In genomic region chr6:137881522-137881886, GRCh38 we compare ENCODE assay signal across 12 cellular contexts. TPM values are rescaled to one million over a fixed set of nuclear protein-coding genes. Genes with fewer than 3 reads are reported as not detected.
DNase-seq lines count a peak whose midpoint lies in the region; ATAC-seq, FAIRE-seq and TF ChIP-seq lines count a peak whose summit lies in the region.
"Had no signal": no experiment of that assay in that cellular context is flagged by ENCODE, and none has a peak within 500 bp of the region (broad histone marks: within the 10 kb centered on the region; RNA-seq: fewer than 3 reads in every experiment).

No MANE protein-coding gene starts in this region.

- peaks cover 0 to 6% (median 0%) of the 10 kb centered on the region in 3 donors for H3K9me3 Mint-ChIP-seq in T-cell
- H3K9me3 Mint-ChIP-seq in stimulated activated effector memory CD8-positive, alpha-beta T cell treated with anti-CD3 and anti-CD28 coated beads, Interleukin-12 subunit alpha, Interleukin-12 subunit beta, amount 100 ng/mL, for 72 hours: no peaks in the 10 kb centered on the region
- H3K9me3 Mint-ChIP-seq: dendritic cell treated with granulocyte-macrophage colony-stimulating factor and Interleukin-4, amounts not matched to agents 40 ng/mL and 50 ng/mL, for 4 days had no signal

- no peak for TF ChIP-seq EP300 in GM12878 (IDR thresholded peaks at IDR 0.05; ENCODE audit: borderline replicate concordance in 1 of 2, control insufficient read depth in 1 of 2, low read depth in 2 of 2, low read length in 2 of 2)

- RAD21 ChIA-PET in GM12878 (lab: Charles Lee; ENCODE audit: unreplicated experiment): interaction anchor here (0.9 to 20.6 kb wide), 13 partner anchors 8 to 177 kb away, joined by 3 to 774 read pairs (median 6); partner anchors contain the start of gene TNFAIP3

- no TSS peak for BruUV-seq in GM12878 (replicated peaks; lab: Mats Ljungman, UMichigan)

- in situ Hi-C loops in GM12878 (cut with MboI): no loop called here

- H3K36me3 Mint-ChIP-seq in T-cell: peaks cover 67% of the 10 kb centered on the region
- peaks cover 95% of the 10 kb centered on the region for H3K36me3 Mint-ChIP-seq in stimulated activated effector memory CD8-positive, alpha-beta T cell treated with anti-CD3 and anti-CD28 coated beads, Interleukin-12 subunit alpha, Interleukin-12 subunit beta, amount 100 ng/mL, for 72 hours

- H3K27ac ChIP-seq in GM12878 (ENCODE audit: control insufficient read depth, insufficient read depth) (no peak overlapping the region), Karpas-422 (ENCODE audit: low read length) (no peak overlapping the region)
- H3K27ac ChIP-seq: ascending aorta had no signal

- H3K9me2 ChIP-seq in Karpas-422 (replicated peaks; ENCODE audit: insufficient read depth, low read length): no peaks in the 10 kb centered on the region

- peaks cover 51% of the 10 kb centered on the region for H3K79me2 ChIP-seq in GM12878 (ENCODE audit: control insufficient read depth, insufficient read depth, low read length)
- H3K79me2 ChIP-seq in Karpas-422 (ENCODE audit: low read length): no peaks in the 10 kb centered on the region

- peaks cover 35 to 56% of the 10 kb centered on the region in 2 experiments for H3K36me3 ChIP-seq in GM12878 (ENCODE audit: control insufficient read depth in 2 of 2, insufficient read depth in 2 of 2, low read length in 1 of 2)
- no peaks in the 10 kb centered on the region for H3K36me3 ChIP-seq in Karpas-422 (ENCODE audit: insufficient read depth, low read length)

- H3K4me2 ChIP-seq in GM12878 (ENCODE audit: control insufficient read depth, insufficient read depth) (peak overlapping the region; percentile 38; the same call in 1 of the 2 replicates), Karpas-422 (ENCODE audit: low read depth, low read length, poor library complexity, severe bottlenecking) (no peak overlapping the region)

- peak overlapping the region in 1 of 3 donors; percentile 61 for H3K4me3 Mint-ChIP-seq in T-cell
- peak overlapping the region; percentile 83 for H3K4me3 Mint-ChIP-seq in stimulated activated effector memory CD8-positive, alpha-beta T cell treated with anti-CD3 and anti-CD28 coated beads, Interleukin-12 subunit alpha, Interleukin-12 subunit beta, amount 100 ng/mL, for 72 hours
- H3K4me3 Mint-ChIP-seq: dendritic cell treated with granulocyte-macrophage colony-stimulating factor and Interleukin-4, amounts not matched to agents 40 ng/mL and 50 ng/mL, for 4 days had no signal

- H3K9ac ChIP-seq in GM12878 (ENCODE audit: control insufficient read depth, insufficient read depth, low read length) (no peak overlapping the region), Karpas-422 (ENCODE audit: low read length) (no peak overlapping the region)

- H4K20me1 ChIP-seq in GM12878 (ENCODE audit: control insufficient read depth, insufficient read depth) (no peaks in the 10 kb centered on the region; the same call in 1 of the 2 replicates), Karpas-422 (ENCODE audit: insufficient read depth, low read depth, low read length) (no peaks in the 10 kb centered on the region)

- H3K4me1 ChIP-seq in GM12878 (ENCODE audit: control insufficient read depth, insufficient read depth, low read length) (peaks cover 10% of the 10 kb centered on the region; the same call in 1 of the 2 replicates), Karpas-422 (ENCODE audit: low read length) (no peaks in the 10 kb centered on the region)

- no peak for TF ChIP-seq RAD21 in GM12878 (IDR thresholded peaks at IDR 0.05; ENCODE audit: insufficient read depth, low read depth, low read length)

- intact Hi-C loops in GM12878 (cut with micrococcal nuclease; ENCODE audit: unreplicated experiment): no loop called here

- POLR2A ChIA-PET in T-cell (lab: Charles Lee) (interaction anchor here (0.7 to 6.1 kb wide), 15 partner anchors 10 to 909 kb away, joined by 3 to 204 read pairs (median 4); partner anchors contain the start of gene TNFAIP3 (in 1 of the 2)), GM12878 (lab: Charles Lee) (interaction anchor here (0.6 to 3.3 kb wide), 13 partner anchors 10 to 134 kb away, joined by 3 to 20 read pairs (median 4); no protein-coding TSS in a partner anchor)

- H3K4me3 ChIP-seq in GM12878 (no peak overlapping the region; the same call in 1 of the 2 replicates), Karpas-422 (ENCODE audit: low read length) (no peak overlapping the region)
- H3K4me3 ChIP-seq: ascending aorta had no signal

- H3K9me3 ChIP-seq in GM12878 (replicated peaks; ENCODE audit: control insufficient read depth, insufficient read depth, low read length) (no peaks in the 10 kb centered on the region), Karpas-422 (ENCODE audit: low read length) (no peaks in the 10 kb centered on the region)
- H3K9me3 ChIP-seq: ascending aorta had no signal

- H3K27ac Mint-ChIP-seq in T-cell: peak overlapping the region; percentile 75 to 85
- peak overlapping the region; percentile 93 for H3K27ac Mint-ChIP-seq in stimulated activated effector memory CD8-positive, alpha-beta T cell treated with anti-CD3 and anti-CD28 coated beads, Interleukin-12 subunit alpha, Interleukin-12 subunit beta, amount 100 ng/mL, for 72 hours
- H3K27ac Mint-ChIP-seq: dendritic cell treated with granulocyte-macrophage colony-stimulating factor and Interleukin-4, amounts not matched to agents 40 ng/mL and 50 ng/mL, for 4 days had no signal

- no peak for TF ChIP-seq CTCF in GM12878 (IDR thresholded peaks at IDR 0.05 in 2 of 3, conservative IDR thresholded peaks at IDR 0.05 in 1 of 3; ENCODE audit: control insufficient read depth in 2 of 3, extremely low read depth in 1 of 3, insufficient read depth in 1 of 3, low read depth in 3 of 3, low read length in 3 of 3)

- ATAC-seq in T-cell (replicated peaks in 1 of 4) (peak in 1 of 4 experiments; percentile 4), GM12878 (no peak; the same call in 2 of the 3 replicates), HG03432 (IDR thresholded peaks at IDR 0.05; ENCODE audit: unreplicated experiment) (no peak)
- ATAC-seq in stimulated activated effector memory CD8-positive, alpha-beta T cell treated with anti-CD3 and anti-CD28 coated beads, Interleukin-12 subunit alpha, Interleukin-12 subunit beta, amount 100 ng/mL, for 72 hours: peak; percentile 6

- CTCF ChIA-PET in T-cell (lab: Charles Lee) (interaction anchor here (0.7 to 3.3 kb wide), 9 partner anchors 8 to 177 kb away, joined by 3 to 29 read pairs (median 6); partner anchors contain the start of gene TNFAIP3 (in 1 of the 2)), GM12878 (lab: Yijun Ruan, JAX) (interaction anchor here (0.7 to 24.0 kb wide), 13 partner anchors 8 to 220 kb away, joined by 3 to 712 read pairs (median 4); no protein-coding TSS in a partner anchor)

- SMC1A ChIA-PET in GM12878 (lab: Charles Lee; ENCODE audit: uncharacterized antibody, unreplicated experiment): interaction anchor here (0.7 to 30.6 kb wide), 14 partner anchors 8 to 218 kb away, joined by 3 to 1237 read pairs (median 5); partner anchors contain the start of gene TNFAIP3

- H2AFZ ChIP-seq in GM12878 (ENCODE audit: control insufficient read depth, low read depth, low read length) (no peak overlapping the region), Karpas-422 (ENCODE audit: low read length) (no peak overlapping the region)

- no peak for FAIRE-seq in GM12878 (lab: Jason Lieb, UNC)

- TF ChIP-seq POLR2A in GM12878 (IDR thresholded peaks at IDR 0.05; ENCODE audit: low read depth, low read length): no peak

- H3K27me3 ChIP-seq in GM12878 (replicated peaks in 1 of 2; ENCODE audit: control insufficient read depth in 2 of 2, insufficient read depth in 2 of 2, low read length in 1 of 2): no peaks in the 10 kb centered on the region
- no peaks in the 10 kb centered on the region for H3K27me3 ChIP-seq in Karpas-422 (ENCODE audit: low read length)
- H3K27me3 ChIP-seq: ascending aorta had no signal

- WGBS in GM12878 (ENCODE audit: insufficient coverage, insufficient replicate concordance, low lambda C conversion rate, missing lambda C conversion rate): 92% methylated on average over 9 of the region's 9 CpGs

- H3K4me1 Mint-ChIP-seq in T-cell: peaks cover 72 to 98% (median 74%) of the 10 kb centered on the region in 3 donors
- H3K4me1 Mint-ChIP-seq in stimulated activated effector memory CD8-positive, alpha-beta T cell treated with anti-CD3 and anti-CD28 coated beads, Interleukin-12 subunit alpha, Interleukin-12 subunit beta, amount 100 ng/mL, for 72 hours: peaks cover 64% of the 10 kb centered on the region

- DNase-seq in activated T-cell treated with anti-CD3 and anti-CD28 coated beads, Interleukin-2, amount 50 U/mL, for 1 hour: peak; percentile 52
- DNase-seq in activated T-cell treated with anti-CD3 and anti-CD28 coated beads for 4 hours (no peak), T-cell (peak in 4 of 34 experiments; percentile 35 to 52 (median 41)), GM12878 (ENCODE audit: low read depth, low spot score) (no peak), NCI-H1048 (lab: John Stamatoyannopoulos, UW) (no peak), Karpas-422 (no peak)
- no peak for DNase-seq in stimulated activated effector memory CD8-positive, alpha-beta T cell treated with anti-CD3 and anti-CD28 coated beads, Interleukin-12 subunit alpha, Interleukin-12 subunit beta, amount 100 ng/mL, for 72 hours (ENCODE audit: low spot score in 2 of 2)
- DNase-seq: DMS153, T1000 had no signal

- H3K27me3 Mint-ChIP-seq in T-cell: no peaks in the 10 kb centered on the region
- H3K27me3 Mint-ChIP-seq: dendritic cell treated with granulocyte-macrophage colony-stimulating factor and Interleukin-4, amounts not matched to agents 40 ng/mL and 50 ng/mL, for 4 days had no signal

TF ChIP-seq in GM12878, 131 proteins besides CTCF, POLR2A, EP300 and RAD21 (continues in another document):
- TF ChIP-seq SUZ12 (IDR thresholded peaks at IDR 0.05; ENCODE audit: unreplicated experiment): no peak
- TF ChIP-seq IKZF1 (conservative IDR thresholded peaks at IDR 0.05): 0 out of 2 replicates have a peak, but pooled peaks have one; percentile 7

RNA-seq across cellular contexts. Expression of gene TNFAIP3, which starts 14.4 kb away (rescaled TPM):
- total RNA-seq in T-cell: 1,000 to 10,000 TPM in 2 of 5 donors, 100 to 1,000 TPM in 3; 109 to 2,994 (median 145) TPM
- total RNA-seq in GM12878 (2013; cell fraction: nucleolus; rRNA removed): 258 and 260 TPM in 2 replicates
- 84.0 and 96.8 TPM in 2 replicates for total RNA-seq in GM12878 (2014; rRNA removed)
- total RNA-seq in GM12878 (2014; rRNA removed; fragmentation: Illumina TruSeq; extraction: Trizol): 81.4 and 82.4 TPM in 2 replicates
- 220 and 229 TPM in 2 replicates for total RNA-seq in GM12878 (2021)
- 59.4 TPM for polyA plus RNA-seq in GM12878 (2011; ENCODE audit: low read depth)
- 308 and 350 TPM in 2 replicates for polyA plus RNA-seq in GM12878 (2011; rRNA removed)
- polyA plus RNA-seq in GM12878 (2011; cell fraction: cytosol; rRNA removed): 204 and 210 TPM in 2 replicates
- 565 and 695 TPM in 2 replicates for polyA plus RNA-seq in GM12878 (2011; cell fraction: nucleus; rRNA removed)
- 64.6 and 107 TPM in 2 replicates for polyA plus RNA-seq in GM12878 (2012)
- 149 and 171 TPM in 2 replicates for polyA plus RNA-seq in GM12878 (2014; fragmentation: Illumina TruSeq; extraction: Trizol)
- polyA plus RNA-seq in GM12878 (2014; fragmentation: Nextera tagmentation; extraction: Ambion mirVana): 10 to 100 TPM; 18.0 to 31.5 TPM
- polyA plus RNA-seq in GM12878 (2014; rRNA removed): 138 and 149 TPM in 2 replicates
- polyA plus RNA-seq in GM12878 (2016; fragmentation: Nextera tagmentation; extraction: Ambion mirVana): 100 to 1,000 TPM; 126 to 128 TPM
- 268 and 281 TPM in 2 replicates for polyA minus RNA-seq in GM12878 (2011; rRNA and poly(A)+ RNA removed)
- polyA minus RNA-seq in GM12878 (2011; cell fraction: cytosol; rRNA and poly(A)+ RNA removed): 95.9 and 104 TPM in 2 replicates
- polyA minus RNA-seq in GM12878 (2011; cell fraction: nucleus; rRNA and poly(A)+ RNA removed): 243 and 270 TPM in 2 replicates
- 0.72 and 0.75 TPM in 2 replicates for total RNA-seq in Karpas-422 (2014; rRNA removed; shearing (Covaris generic); ENCODE audit: low replicate concordance)

Comparison
In these comparisons a context has a peak if more than half of its experiments do, and no peak if none do; other contexts are left out.
1. RNA of gene TNFAIP3, which starts 14.4 kb away (total RNA-seq): 109 to 2,994 TPM in T-cell and 81.4 to 260 TPM in GM12878; 0.72 to 0.75 TPM in Karpas-422; every median in the first group is over 10 times any median in the second.